Comparison of ENCODE assay signal across 7 cellular contexts in genomic region chr11:110091995-110092576, GRCh38. TPM values are rescaled to one million over a fixed set of nuclear protein-coding genes. Genes with fewer than 3 reads are reported as not detected.
DNase-seq lines count a peak whose midpoint lies in the region; ATAC-seq, FAIRE-seq and TF ChIP-seq lines count a peak whose summit lies in the region.

No MANE protein-coding gene starts in this region.

- H3K79me2 ChIP-seq in OCI-LY1 (ENCODE audit: insufficient read depth, low read length): no peaks in the 10 kb centered on the region

- no peaks in the 10 kb centered on the region for H3K4me1 ChIP-seq in OCI-LY1 (ENCODE audit: insufficient read depth, low read length, severe bottlenecking)
- no peaks in the 10 kb centered on the region for H3K4me1 ChIP-seq in effector memory CD4-positive, alpha-beta T cell (ENCODE audit: control insufficient read depth, insufficient read depth, low read length, poor library complexity, severe bottlenecking)

- no peaks in the 10 kb centered on the region for H3K9me3 Mint-ChIP-seq in effector memory CD8-positive, alpha-beta T cell
- no peaks in the 10 kb centered on the region for H3K9me3 Mint-ChIP-seq in nephron progenitor cell

- H3K36me3 ChIP-seq in OCI-LY1 (ENCODE audit: insufficient read depth, low read length): no peaks in the 10 kb centered on the region
- no peaks in the 10 kb centered on the region for H3K36me3 ChIP-seq in effector memory CD4-positive, alpha-beta T cell (ENCODE audit: control insufficient read depth, insufficient read depth, low read length)

- peak overlapping the region; percentile 45; the same call in 1 of the 2 replicates for H3K4me2 ChIP-seq in OCI-LY1 (ENCODE audit: low read length)

- no peaks in the 10 kb centered on the region for H3F3A ChIP-seq in OCI-LY1 (ENCODE audit: insufficient read depth, low read length)

- H3K27me3 Mint-ChIP-seq in effector memory CD8-positive, alpha-beta T cell: peaks cover 35 to 40% of the 10 kb centered on the region in 2 donors
- peaks cover 8% of the 10 kb centered on the region for H3K27me3 Mint-ChIP-seq in nephron progenitor cell (ENCODE audit: low read depth, poor library complexity)

- FAIRE-seq in GM12892 (lab: Jason Lieb, UNC): peak; percentile 88

- no peak overlapping the region for H3K27ac ChIP-seq in OCI-LY1 (ENCODE audit: low read depth, low read length, poor library complexity, severe bottlenecking)
- H3K27ac ChIP-seq in effector memory CD4-positive, alpha-beta T cell (ENCODE audit: insufficient read depth, low read length, poor library complexity, severe bottlenecking): no peak overlapping the region

- no peaks in the 10 kb centered on the region for H3K36me3 Mint-ChIP-seq in effector memory CD8-positive, alpha-beta T cell (ENCODE audit: insufficient read depth)
- H3K36me3 Mint-ChIP-seq in nephron progenitor cell (ENCODE audit: low read depth): no peaks in the 10 kb centered on the region

- H3K9me3 ChIP-seq in OCI-LY1 (ENCODE audit: low read length): no peaks in the 10 kb centered on the region
- H3K9me3 ChIP-seq in effector memory CD4-positive, alpha-beta T cell (ENCODE audit: control insufficient read depth, low read length): no peaks in the 10 kb centered on the region

- no peak overlapping the region for H2AFZ ChIP-seq in OCI-LY1 (ENCODE audit: low read length)

- no peaks in the 10 kb centered on the region for H4K20me1 ChIP-seq in OCI-LY1 (ENCODE audit: insufficient read depth, low read length)

- peaks cover 0 to 4% of the 10 kb centered on the region in 2 donors for H3K4me1 Mint-ChIP-seq in effector memory CD8-positive, alpha-beta T cell (ENCODE audit: low read depth in 2 of 2)
- peaks cover 33% of the 10 kb centered on the region for H3K4me1 Mint-ChIP-seq in nephron progenitor cell

- peak overlapping the region; percentile 29 for H3K4me3 ChIP-seq in OCI-LY1 (ENCODE audit: low read depth, low read length, poor library complexity, severe bottlenecking)
- no peak overlapping the region for H3K4me3 ChIP-seq in effector memory CD4-positive, alpha-beta T cell (ENCODE audit: insufficient read depth, low read depth, low read length, poor library complexity, severe bottlenecking)

- H3K9me2 ChIP-seq in OCI-LY1 (ENCODE audit: low read depth, low read length): no peaks in the 10 kb centered on the region

- peak overlapping the region; percentile 67 to 70 for H3K4me3 Mint-ChIP-seq in effector memory CD8-positive, alpha-beta T cell
- H3K4me3 Mint-ChIP-seq in nephron progenitor cell: peak overlapping the region; percentile 90

- no peak overlapping the region for H3K27ac Mint-ChIP-seq in effector memory CD8-positive, alpha-beta T cell
- H3K27ac Mint-ChIP-seq in nephron progenitor cell: peak overlapping the region; percentile 26

- peaks cover 10% of the 10 kb centered on the region for H3K27me3 ChIP-seq in OCI-LY1 (ENCODE audit: insufficient read depth, low read length)
- H3K27me3 ChIP-seq in effector memory CD4-positive, alpha-beta T cell (replicated peaks; ENCODE audit: control insufficient read depth, insufficient read depth, low read length, poor library complexity, severe bottlenecking): peaks cover 10% of the 10 kb centered on the region

- DNase-seq in GM12892 (ENCODE audit: insufficient read length) (no peak), nephron progenitor cell (no peak), mucosa of gallbladder (ENCODE audit: low spot score) (no peak), COR-L47 (lab: John Stamatoyannopoulos, UW) (no peak)
- DNase-seq in effector memory CD8-positive, alpha-beta T cell: no peak
- DNase-seq in effector memory CD4-positive, alpha-beta T cell: no peak

- no peak for TF ChIP-seq CTCF in OCI-LY1 (IDR thresholded peaks at IDR 0.05; ENCODE audit: low read length)
- no peak for TF ChIP-seq CTCF in nephron progenitor cell (IDR thresholded peaks at IDR 0.05)

- H3K9ac ChIP-seq in OCI-LY1 (ENCODE audit: low read length): no peak overlapping the region

- no peak for TF ChIP-seq POLR2A in GM12892 (IDR thresholded peaks at IDR 0.05; ENCODE audit: low read depth, low read length)

- ATAC-seq in effector memory CD8-positive, alpha-beta T cell (replicated peaks): no peak

RNA-seq across cellular contexts. Expression of gene ZC3H12C, which starts 1.1 kb away (rescaled TPM):
- polyA plus RNA-seq in GM12892 (2012; ENCODE audit: missing spikeins): 15.0 TPM
- total RNA-seq in mucosa of gallbladder: 13.9 TPM
